In the genomic region with DNA sequence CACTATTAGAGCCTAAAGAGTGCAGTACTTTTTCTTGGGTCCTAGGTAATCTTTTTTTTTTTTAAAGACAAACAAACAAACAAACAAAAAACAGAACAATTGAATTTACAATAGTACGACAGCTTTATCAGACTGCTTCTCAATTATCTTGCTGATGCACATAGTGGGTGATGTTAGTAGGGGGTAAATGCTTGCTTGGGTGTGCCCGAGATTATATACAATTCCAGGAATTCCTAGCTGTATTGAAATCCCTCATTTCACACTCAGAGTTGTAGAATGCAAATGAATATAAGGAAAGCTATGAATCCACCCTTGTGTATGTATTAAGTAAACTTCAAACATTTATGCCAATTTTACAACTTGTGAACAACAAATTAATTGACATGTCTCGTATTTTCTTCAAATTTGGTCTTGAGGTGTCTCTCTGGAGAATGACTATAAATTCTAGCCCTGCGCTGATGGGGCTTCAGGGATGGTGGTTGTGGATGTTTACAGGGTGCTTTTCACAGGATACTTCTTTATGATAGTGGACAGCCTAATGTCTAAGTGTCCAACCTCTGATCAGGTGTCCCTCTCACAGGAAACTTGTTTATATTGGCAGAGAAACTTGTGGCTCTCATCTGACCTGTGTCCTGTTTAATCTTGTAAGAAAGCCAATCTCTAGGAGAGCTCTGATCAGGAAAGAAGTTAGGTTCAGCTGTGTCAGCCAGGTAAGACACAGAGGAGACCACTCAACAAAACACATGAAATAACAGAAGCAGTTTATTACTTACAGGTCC, we compare ENCODE assay signal across 1 cellular context.
TF ChIP-seq lines count a peak whose summit lies in the region.

No MANE protein-coding gene starts in this region.

TF ChIP-seq in HepG2, 621 proteins besides CTCF, POLR2A, EP300 and RAD21 (continued from another document):
- no peak for TF ChIP-seq SMAD1 (CRISPR knock-in tag; IDR thresholded peaks at IDR 0.05; ENCODE audit: borderline replicate concordance, low read depth)
- TF ChIP-seq ZNF619 (CRISPR knock-in tag; IDR thresholded peaks at IDR 0.05): no peak
- no peak for TF ChIP-seq HOXA5 (CRISPR knock-in tag; IDR thresholded peaks at IDR 0.05)
- no peak for TF ChIP-seq PAWR (CRISPR knock-in tag; IDR thresholded peaks at IDR 0.05; ENCODE audit: borderline replicate concordance)
- no peak for TF ChIP-seq HNF4G (IDR thresholded peaks at IDR 0.05; ENCODE audit: borderline replicate concordance, low read depth, low read length)
- TF ChIP-seq HNF4G (CRISPR knock-in tag; IDR thresholded peaks at IDR 0.05; ENCODE audit: borderline replicate concordance, low read depth): no peak
- TF ChIP-seq HIC2 (CRISPR knock-in tag; IDR thresholded peaks at IDR 0.05; ENCODE audit: low read depth): no peak
- TF ChIP-seq, protein P1, sequence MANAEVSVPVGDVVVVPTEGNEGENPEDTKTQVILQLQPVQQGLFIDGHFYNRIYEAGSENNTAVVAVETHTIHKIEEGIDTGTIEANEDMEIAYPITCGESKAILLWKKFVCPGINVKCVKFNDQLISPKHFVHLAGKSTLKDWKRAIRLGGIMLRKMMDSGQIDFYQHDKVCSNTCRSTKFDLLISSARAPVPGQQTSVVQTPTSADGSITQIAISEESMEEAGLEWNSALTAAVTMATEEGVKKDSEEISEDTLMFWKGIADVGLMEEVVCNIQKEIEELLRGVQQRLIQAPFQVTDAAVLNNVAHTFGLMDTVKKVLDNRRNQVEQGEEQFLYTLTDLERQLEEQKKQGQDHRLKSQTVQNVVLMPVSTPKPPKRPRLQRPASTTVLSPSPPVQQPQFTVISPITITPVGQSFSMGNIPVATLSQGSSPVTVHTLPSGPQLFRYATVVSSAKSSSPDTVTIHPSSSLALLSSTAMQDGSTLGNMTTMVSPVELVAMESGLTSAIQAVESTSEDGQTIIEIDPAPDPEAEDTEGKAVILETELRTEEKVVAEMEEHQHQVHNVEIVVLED (CRISPR knock-in tag; IDR thresholded peaks at IDR 0.05; ENCODE audit: borderline replicate concordance): no peak
- no peak for TF ChIP-seq ZFAT (CRISPR knock-in tag; conservative IDR thresholded peaks at IDR 0.05)
